Comparison of ENCODE assay signal across 9 cellular contexts in the genomic region with DNA sequence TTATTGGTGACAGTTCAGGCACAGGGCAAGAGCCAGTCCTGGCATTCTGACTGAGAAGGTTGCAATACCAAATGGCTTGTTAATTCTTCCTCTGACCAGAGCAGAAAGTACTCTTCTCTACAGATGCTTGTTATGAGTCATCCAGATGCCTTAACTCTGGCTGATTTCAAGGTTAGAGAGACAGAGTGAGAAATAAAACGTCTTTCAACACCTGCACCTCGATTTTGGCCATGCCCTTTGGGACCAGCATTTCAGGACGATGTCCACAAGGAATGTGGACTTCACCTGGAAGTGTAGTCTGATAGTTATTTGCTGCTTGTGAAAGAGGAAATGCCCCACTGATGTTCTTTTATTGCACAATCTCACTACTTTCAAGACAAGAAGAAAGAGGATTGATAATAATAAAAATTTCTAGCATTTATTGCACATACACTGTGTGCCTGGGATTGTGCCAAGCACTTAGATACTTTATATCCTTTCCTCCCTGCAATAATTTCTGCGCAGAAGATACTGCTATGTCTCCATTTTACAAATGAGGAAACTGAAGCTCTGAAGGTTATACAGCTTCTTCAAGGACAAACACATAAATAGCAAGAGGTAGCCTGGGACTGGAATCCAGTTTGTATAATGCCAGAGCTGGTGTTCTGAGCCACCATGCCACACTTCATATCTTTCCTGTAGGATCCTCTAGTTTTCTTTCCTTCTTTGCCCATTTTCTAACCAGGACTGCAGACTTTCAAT. TPM values are rescaled to one million over a fixed set of nuclear protein-coding genes. Genes with fewer than 3 reads are reported as not detected.
DNase-seq lines count a peak whose midpoint lies in the region; ATAC-seq and TF ChIP-seq lines count a peak whose summit lies in the region.
"Had no signal": no experiment of that assay in that cellular context is flagged by ENCODE, and none has a peak within 500 bp of the region (broad histone marks: within the 10 kb centered on the region; RNA-seq: fewer than 3 reads in every experiment).

No MANE protein-coding gene starts in this region.

- no peaks in the 10 kb centered on the region for H3K9me3 Mint-ChIP-seq in glutamatergic neuron (ENCODE audit: unreplicated experiment)

- no peaks in the 10 kb centered on the region for H3K27me3 Mint-ChIP-seq in glutamatergic neuron (ENCODE audit: unreplicated experiment)
- H3K27me3 Mint-ChIP-seq: naive B cell had no signal

- H2BK120ac ChIP-seq in mesendoderm (ENCODE audit: low read depth, low read length): no peak overlapping the region

- no peak for TF ChIP-seq CTCF in Peyer's patch (IDR thresholded peaks at IDR 0.05)
- no peak for TF ChIP-seq CTCF in glutamatergic neuron (IDR thresholded peaks at IDR 0.05; ENCODE audit: partially characterized antibody, unreplicated experiment)

- no peak for TF ChIP-seq POLR2A in Peyer's patch (IDR thresholded peaks at IDR 0.05)

- no peak overlapping the region for H2BK15ac ChIP-seq in mesendoderm (replicated peaks; ENCODE audit: low read depth)

- H3K9me3 ChIP-seq in Peyer's patch: no peaks in the 10 kb centered on the region

- no peak overlapping the region for H3K4ac ChIP-seq in mesendoderm (ENCODE audit: low read depth, low read length)

- H3K4me1 ChIP-seq in Peyer's patch (peaks cover 0 to 25% (median 0%) of the 10 kb centered on the region in 4 donors), mesendoderm (ENCODE audit: control insufficient read depth, low read depth, low read length) (no peaks in the 10 kb centered on the region)

- no peak overlapping the region for H3K4me2 ChIP-seq in mesendoderm (ENCODE audit: low read length)

- H3K36me3 Mint-ChIP-seq in glutamatergic neuron (ENCODE audit: unreplicated experiment): no peaks in the 10 kb centered on the region
- H3K36me3 Mint-ChIP-seq: naive B cell had no signal

- no CpG with 5 or more reads among the region's 4 CpGs for WGBS in mesendoderm (ENCODE audit: extremely low coverage, insufficient coverage, low lambda C conversion rate)

- no peak overlapping the region for H3K23ac ChIP-seq in mesendoderm (ENCODE audit: low read length)

- H3K4me1 Mint-ChIP-seq in glutamatergic neuron (ENCODE audit: low read depth, unreplicated experiment): no peaks in the 10 kb centered on the region

- H3K79me1 ChIP-seq in mesendoderm (ENCODE audit: low read length): no peaks in the 10 kb centered on the region

- no peak overlapping the region for H3K56ac ChIP-seq in mesendoderm (ENCODE audit: low read length)

- peak overlapping the region in 3 of 4 donors; percentile 10 to 73 (median 51) for H3K27ac ChIP-seq in Peyer's patch
- H3K27ac ChIP-seq in mesendoderm (ENCODE audit: low read depth, low read length): no peak overlapping the region

- no peak overlapping the region for H3K4me3 Mint-ChIP-seq in glutamatergic neuron (ENCODE audit: unreplicated experiment)
- H3K4me3 Mint-ChIP-seq: naive B cell had no signal

- H3K9ac ChIP-seq in mesendoderm (ENCODE audit: low read length): no peak overlapping the region

- peak; percentile 77 for ATAC-seq in HG02970 (IDR thresholded peaks at IDR 0.05; ENCODE audit: low FRiP score, unreplicated experiment)

- no peaks in the 10 kb centered on the region for H3K79me2 ChIP-seq in mesendoderm (ENCODE audit: control insufficient read depth, insufficient read depth, low read length)

- no peak overlapping the region for H4K8ac ChIP-seq in mesendoderm (ENCODE audit: low read depth, low read length)

- H3K36me3 ChIP-seq in Peyer's patch: no peaks in the 10 kb centered on the region
- H3K36me3 ChIP-seq in mesendoderm (ENCODE audit: control insufficient read depth, insufficient read depth, low read length): no peaks in the 10 kb centered on the region

- no peak overlapping the region for H3K27ac Mint-ChIP-seq in glutamatergic neuron (ENCODE audit: unreplicated experiment)

- H3K4me3 ChIP-seq in Peyer's patch (no peak overlapping the region), mesendoderm (ENCODE audit: low read length) (no peak overlapping the region)

- no peak overlapping the region for H2AK5ac ChIP-seq in mesendoderm (ENCODE audit: low read length)

- no peak overlapping the region for H3K18ac ChIP-seq in mesendoderm (ENCODE audit: low read length)

- no peak overlapping the region for H4K5ac ChIP-seq in mesendoderm (ENCODE audit: low read length)

- DNase-seq in SIG-M5 treated with dmso at 0.1 percent for 504 hours (lab: John Stamatoyannopoulos, UW; ENCODE audit: unreplicated experiment): peak; percentile 51
- DNase-seq in SIG-M5 (lab: John Stamatoyannopoulos, UW): no peak
- DNase-seq in Peyer's patch: peak in 2 of 3 donors; percentile 61 to 69
- peak; percentile 42 for DNase-seq in mesendoderm
- no peak for DNase-seq in amygdala (lab: John Stamatoyannopoulos, UW)
- no peak for DNase-seq in glutamatergic neuron
- no peak for DNase-seq in NCI-H2107 treated with DMSO at 0.1 percent for 48 hours (lab: John Stamatoyannopoulos, UW; ENCODE audit: unreplicated experiment)
- DNase-seq: naive B cell had no signal

- H2BK5ac ChIP-seq in mesendoderm (ENCODE audit: low read length): no peak overlapping the region

- H3K27me3 ChIP-seq in Peyer's patch: no peaks in the 10 kb centered on the region
- H3K27me3 ChIP-seq in mesendoderm (ENCODE audit: insufficient read depth, low read length, poor library complexity): no peaks in the 10 kb centered on the region

RNA-seq across cellular contexts. Expression of a gene that starts 33.5 kb away (rescaled TPM):
- total RNA-seq in Peyer's patch: 10 to 100 TPM; 24.9 to 71.8 (median 30.4) TPM
- 166 TPM for polyA plus RNA-seq in mesendoderm (2013, experiment 1 of 2)
- polyA plus RNA-seq in mesendoderm (2013, experiment 2 of 2): 164 TPM
- 21.5 TPM for total RNA-seq in glutamatergic neuron (ENCODE audit: unreplicated experiment)

RNA-seq across cellular contexts. Expression of a gene that starts 43.9 kb away (rescaled TPM):
- total RNA-seq in Peyer's patch (100 to 1,000 TPM in 3 of 4 donors, 1 to 10 TPM in 1; 9.1 to 300 (median 210) TPM), glutamatergic neuron (ENCODE audit: unreplicated experiment) (2.7 TPM)
- polyA plus RNA-seq in mesendoderm (2013, experiment 1 of 2): 2.7 TPM
- 2.6 TPM for polyA plus RNA-seq in mesendoderm (2013, experiment 2 of 2)

Comparison
In these comparisons a context has a peak if more than half of its experiments do, and no peak if none do; other contexts are left out.
1. DNase-seq: peak in SIG-M5 treated with dmso at 0.1 percent for 504 hours (single experiment), Peyer's patch (2 of 3) and mesendoderm (single experiment); none in SIG-M5 (single experiment), amygdala (0 of 56), glutamatergic neuron (single experiment) and NCI-H2107 treated with DMSO at 0.1 percent for 48 hours (single experiment).